9 cellular contexts compared by ENCODE assay signal in the genomic region with DNA sequence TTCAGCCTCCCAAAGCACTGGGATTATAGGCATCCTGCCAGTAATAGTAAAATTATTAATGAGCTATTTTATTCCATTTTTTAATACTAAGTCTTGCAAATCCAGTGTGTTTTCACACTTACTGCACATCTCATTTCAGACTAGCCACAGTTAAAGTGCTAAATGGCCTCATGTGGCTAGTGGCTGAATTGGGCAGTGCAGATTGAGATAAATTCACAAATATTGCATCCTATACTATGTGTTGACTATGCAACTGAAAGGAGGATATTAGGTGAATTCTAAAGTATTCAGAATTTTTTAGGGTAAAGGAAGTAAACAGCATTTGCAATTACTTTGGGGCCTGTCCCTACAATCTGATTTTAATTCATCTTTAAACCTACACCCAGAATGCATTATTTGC. TPM values are rescaled to one million over a fixed set of nuclear protein-coding genes. Genes with fewer than 3 reads are reported as not detected.
DNase-seq lines count a peak whose midpoint lies in the region; ATAC-seq and TF ChIP-seq lines count a peak whose summit lies in the region.
"Had no signal": no experiment of that assay in that cellular context is flagged by ENCODE, and none has a peak within 500 bp of the region (broad histone marks: within the 10 kb centered on the region; RNA-seq: fewer than 3 reads in every experiment).

No MANE protein-coding gene starts in this region.

- peaks cover 14% of the 10 kb centered on the region for H3K9me3 Mint-ChIP-seq in activated naive CD8-positive, alpha-beta T cell treated with anti-CD3 and anti-CD28 coated beads for 36 hours

- H3K27me3 Mint-ChIP-seq in activated naive CD8-positive, alpha-beta T cell treated with anti-CD3 and anti-CD28 coated beads for 36 hours: no peaks in the 10 kb centered on the region

- peaks cover 72% of the 10 kb centered on the region for H3K36me3 Mint-ChIP-seq in activated naive CD8-positive, alpha-beta T cell treated with anti-CD3 and anti-CD28 coated beads for 36 hours

- peaks cover 79% of the 10 kb centered on the region for H3K4me1 Mint-ChIP-seq in activated naive CD8-positive, alpha-beta T cell treated with anti-CD3 and anti-CD28 coated beads for 36 hours

- peak; percentile 44 for TF ChIP-seq CTCF in GM12864 (IDR thresholded peaks at IDR 0.05; ENCODE audit: low read depth, low read length, missing control alignments)

- DNase-seq in GM12864 (ENCODE audit: low read depth) (no peak), NCI-H774 (lab: John Stamatoyannopoulos, UW) (no peak), AG20443 (ENCODE audit: low spot score) (no peak), NCI-H446 (lab: John Stamatoyannopoulos, UW) (no peak)
- DNase-seq in activated naive CD8-positive, alpha-beta T cell treated with anti-CD3 and anti-CD28 coated beads for 36 hours: no peak
- DNase-seq: tibial artery had no signal

- H3K4me3 Mint-ChIP-seq in activated naive CD8-positive, alpha-beta T cell treated with anti-CD3 and anti-CD28 coated beads for 36 hours: peak overlapping the region; percentile 54

- peak; percentile 36 for ATAC-seq in GM19438 (IDR thresholded peaks at IDR 0.05; ENCODE audit: low read depth, unreplicated experiment)
- peak; percentile 42 for ATAC-seq in HG03135 (IDR thresholded peaks at IDR 0.05; ENCODE audit: unreplicated experiment)
- no peak for ATAC-seq in activated CD4-positive, CD25-positive, alpha-beta regulatory T cell treated with anti-CD3 and anti-CD28 coated beads, Interleukin-2, amount 50 U/mL, for 24 hours

- peak overlapping the region; percentile 90 for H3K27ac Mint-ChIP-seq in activated naive CD8-positive, alpha-beta T cell treated with anti-CD3 and anti-CD28 coated beads for 36 hours

- no peak overlapping the region; the same call in 1 of the 2 replicates for H3K4me3 ChIP-seq in GM12864 (ENCODE audit: low read depth, low read length)
- H3K4me3 ChIP-seq: tibial artery had no signal

RNA-seq across cellular contexts. Expression of a gene that starts 10.2 kb away (rescaled TPM):
- 10 to 100 TPM; 66.3 to 68.0 TPM for total RNA-seq in activated naive CD8-positive, alpha-beta T cell treated with anti-CD3 and anti-CD28 coated beads for 36 hours

Comparison
In these comparisons a context has a peak if more than half of its experiments do, and no peak if none do; other contexts are left out.
1. ATAC-seq: peak in GM19438 (single experiment) and HG03135 (single experiment); none in activated CD4-positive, CD25-positive, alpha-beta regulatory T cell treated with anti-CD3 and anti-CD28 coated beads, Interleukin-2, amount 50 U/mL, for 24 hours (0 of 2).